In the genomic region with DNA sequence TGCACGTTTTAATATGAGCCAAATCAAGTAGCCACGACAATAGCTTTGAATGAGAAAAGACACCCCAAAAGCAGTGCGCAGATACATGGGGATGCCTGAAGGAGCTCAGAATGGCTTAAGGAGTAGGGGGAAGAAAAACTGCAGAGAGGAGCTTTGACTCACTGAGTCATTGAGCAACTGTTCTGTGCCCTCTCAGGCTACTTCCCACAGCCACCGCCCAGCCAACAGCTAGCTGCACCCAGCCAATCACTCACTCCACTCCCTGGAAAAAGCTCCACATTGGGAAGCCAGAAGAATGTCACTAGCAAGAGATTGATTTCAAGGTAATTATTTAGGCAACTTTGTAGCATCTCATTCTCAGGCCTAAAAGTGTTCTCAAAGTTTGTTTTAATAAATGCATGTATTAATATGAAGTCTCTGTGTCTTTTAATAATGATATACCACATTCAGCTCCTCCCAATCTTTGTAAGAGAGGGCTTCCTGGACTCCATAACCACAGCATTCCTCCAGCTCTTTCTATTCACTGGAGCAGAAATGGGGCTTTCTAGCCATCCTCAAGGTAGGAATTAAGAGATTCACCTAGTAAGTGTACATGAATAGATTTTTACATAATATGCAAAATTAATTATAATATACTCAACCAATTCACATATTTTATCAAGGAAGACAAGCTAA, we compare ENCODE assay signal across 8 cellular contexts. TPM values are rescaled to one million over a fixed set of nuclear protein-coding genes. Genes with fewer than 3 reads are reported as not detected.
A peak's percentile ranks its signal among the peaks of the same experiment; 100 is the strongest.
DNase-seq lines count a peak whose midpoint lies in the region; ATAC-seq and TF ChIP-seq lines count a peak whose summit lies in the region.
"Had no signal": no experiment of that assay in that cellular context is flagged by ENCODE, and none has a peak within 500 bp of the region (broad histone marks: within the 10 kb centered on the region; RNA-seq: fewer than 3 reads in every experiment).

No MANE protein-coding gene starts in this region.

- H3K36me3 ChIP-seq in skeletal muscle tissue (ENCODE audit: control insufficient read depth in 3 of 3, insufficient read depth in 3 of 3, low read length in 3 of 3): peaks cover 0 to 3% (median 0%) of the 10 kb centered on the region in 3 donors

- H3K27ac Mint-ChIP-seq in T-helper 1 cell treated with Interleukin-12 subunit alpha and Interleukin-12 subunit beta and Interleukin-4 antibody, amounts not matched to agents 30 μg/mL and 1 μg/mL, for 36 hours: peak overlapping the region; percentile 57

- no peaks in the 10 kb centered on the region for H3K27me3 Mint-ChIP-seq in T-helper 1 cell treated with Interleukin-12 subunit alpha and Interleukin-12 subunit beta and Interleukin-4 antibody, amounts not matched to agents 30 μg/mL and 1 μg/mL, for 36 hours (ENCODE audit: low read depth)

- no peak overlapping the region for H3K4me3 ChIP-seq in foreskin fibroblast (ENCODE audit: low read depth in 1 of 2, low read length in 2 of 2)
- peak overlapping the region in 1 of 3 donors; percentile 11 for H3K4me3 ChIP-seq in skeletal muscle tissue (ENCODE audit: low read length in 3 of 3)

- H3K4me1 Mint-ChIP-seq in T-helper 1 cell treated with Interleukin-12 subunit alpha and Interleukin-12 subunit beta and Interleukin-4 antibody, amounts not matched to agents 30 μg/mL and 1 μg/mL, for 36 hours (ENCODE audit: low read depth): peaks cover 66% of the 10 kb centered on the region

- no peak overlapping the region for H3K4me3 Mint-ChIP-seq in T-helper 1 cell treated with Interleukin-12 subunit alpha and Interleukin-12 subunit beta and Interleukin-4 antibody, amounts not matched to agents 30 μg/mL and 1 μg/mL, for 36 hours

- peaks cover 58% of the 10 kb centered on the region for H3K36me3 Mint-ChIP-seq in T-helper 1 cell treated with Interleukin-12 subunit alpha and Interleukin-12 subunit beta and Interleukin-4 antibody, amounts not matched to agents 30 μg/mL and 1 μg/mL, for 36 hours (ENCODE audit: low read depth)

- no peaks in the 10 kb centered on the region for H3K27me3 ChIP-seq in skeletal muscle tissue (ENCODE audit: control insufficient read depth in 3 of 3, insufficient read depth in 3 of 3, low read length in 3 of 3)

- peak overlapping the region; percentile 65 for H3K27ac ChIP-seq in skeletal muscle tissue (ENCODE audit: low read depth, low read length)

- DNase-seq in HPDE6-E6E7 (ENCODE audit: extremely low spot score) (peak; percentile 4), foreskin fibroblast (peak; percentile 68 to 79), NCI-H1417 (lab: John Stamatoyannopoulos, UW) (no peak)
- DNase-seq in stimulated activated CD4-positive, alpha-beta T cell treated with anti-CD3 and anti-CD28 coated beads, Interleukin-2, amount 100 ng/mL, for 48 hours: no peak
- no peak for DNase-seq in stimulated activated naive CD8-positive, alpha-beta T cell treated with anti-CD3 and anti-CD28 coated beads, Interleukin-15, Interleukin-2, amounts not matched to agents 100 U/mL and 50 U/mL, for 24 hours
- DNase-seq: NCI-H1092 treated with DMSO at 0.1 percent for 48 hours had no signal

- peaks cover 35 to 63% (median 35%) of the 10 kb centered on the region in 3 donors for H3K4me1 ChIP-seq in skeletal muscle tissue (ENCODE audit: control insufficient read depth in 3 of 3, insufficient read depth in 3 of 3, low read length in 3 of 3)

- no peak for TF ChIP-seq CTCF in foreskin fibroblast (IDR thresholded peaks at IDR 0.05; ENCODE audit: low read depth, low read length)

- no peak for ATAC-seq in stimulated activated naive CD8-positive, alpha-beta T cell treated with anti-CD3 and anti-CD28 coated beads, Interleukin-15, Interleukin-2, amounts not matched to agents 100 U/mL and 50 U/mL, for 24 hours

- H3K9me3 Mint-ChIP-seq in T-helper 1 cell treated with Interleukin-12 subunit alpha and Interleukin-12 subunit beta and Interleukin-4 antibody, amounts not matched to agents 30 μg/mL and 1 μg/mL, for 36 hours: peaks cover 16% of the 10 kb centered on the region

- H3K9ac ChIP-seq in skeletal muscle tissue (ENCODE audit: low read depth in 1 of 3, low read length in 3 of 3): peak overlapping the region in 1 of 3 donors; percentile 10

- H3K9me3 ChIP-seq in skeletal muscle tissue (ENCODE audit: control insufficient read depth in 3 of 3, low read length in 3 of 3): no peaks in the 10 kb centered on the region

RNA-seq across cellular contexts. Expression of gene DUSP10, which starts 16.8 kb away (rescaled TPM):
- total RNA-seq in skeletal muscle tissue: 28.2 TPM

Comparison
In these comparisons a context has a peak if more than half of its experiments do, and no peak if none do; other contexts are left out.
1. DNase-seq: peak in HPDE6-E6E7 (single experiment) and foreskin fibroblast (2 of 2); none in stimulated activated CD4-positive, alpha-beta T cell treated with anti-CD3 and anti-CD28 coated beads, Interleukin-2, amount 100 ng/mL, for 48 hours (0 of 2), NCI-H1417 (0 of 3) and stimulated activated naive CD8-positive, alpha-beta T cell treated with anti-CD3 and anti-CD28 coated beads, Interleukin-15, Interleukin-2, amounts not matched to agents 100 U/mL and 50 U/mL, for 24 hours (single experiment).